12 cellular contexts compared by ENCODE assay signal in the genomic region with DNA sequence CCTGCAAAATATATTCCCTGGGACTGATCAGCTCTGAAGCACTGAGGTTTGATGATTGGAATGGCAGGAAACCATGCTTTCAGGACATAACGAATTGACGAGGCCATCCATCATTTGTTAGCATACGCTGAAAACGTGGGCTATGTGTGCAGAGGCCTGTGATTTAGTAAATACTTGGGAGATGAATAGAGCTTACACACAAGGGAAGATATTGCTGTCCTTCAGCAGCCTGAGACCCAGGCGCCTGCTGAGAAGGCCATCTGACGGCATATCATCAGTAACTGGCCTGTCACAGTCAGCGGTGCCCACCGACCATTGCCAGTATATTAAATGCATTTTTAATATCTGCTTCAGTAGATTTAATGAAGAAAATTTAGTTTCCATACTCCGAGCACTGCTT.
"Had no signal": no experiment of that assay in that cellular context is flagged by ENCODE, and none has a peak within 500 bp of the region (broad histone marks: within the 10 kb centered on the region; RNA-seq: fewer than 3 reads in every experiment).

No MANE protein-coding gene starts in this region.

- H3K27me3 ChIP-seq: esophagus muscularis mucosa, neural progenitor cell, ovary had no signal

- H3K9me3 ChIP-seq: esophagus muscularis mucosa, lower lobe of right lung, ovary had no signal

- H3K4me3 Mint-ChIP-seq: neural progenitor cell; stimulated activated effector memory CD8-positive, alpha-beta T cell treated with anti-CD3 and anti-CD28 coated beads, Interleukin-12 subunit alpha, Interleukin-12 subunit beta, amount 100 ng/mL, for 72 hours had no signal

- DNase-seq: activated CD4-positive, alpha-beta T cell treated with anti-CD3 and anti-CD28 coated beads, Interleukin-2, amount 50 U/mL, for 1 hour; activated CD4-positive, CD25-positive, alpha-beta regulatory T cell; activated naive CD4-positive, alpha-beta T cell treated with Interleukin-2 at 50 U/mL for 16 hours; anterior cingulate cortex; hypothalamus; kidney glomerular epithelial cell; lower lobe of right lung; ovary; SW 1271 had no signal

- H3K36me3 ChIP-seq: esophagus muscularis mucosa, lower lobe of right lung, neural progenitor cell, ovary had no signal

- H3K27ac ChIP-seq: esophagus muscularis mucosa, lower lobe of right lung, neural progenitor cell, ovary had no signal

- H3K9me3 Mint-ChIP-seq: neural progenitor cell; stimulated activated effector memory CD8-positive, alpha-beta T cell treated with anti-CD3 and anti-CD28 coated beads, Interleukin-12 subunit alpha, Interleukin-12 subunit beta, amount 100 ng/mL, for 72 hours had no signal

- H3K27ac Mint-ChIP-seq: neural progenitor cell; stimulated activated effector memory CD8-positive, alpha-beta T cell treated with anti-CD3 and anti-CD28 coated beads, Interleukin-12 subunit alpha, Interleukin-12 subunit beta, amount 100 ng/mL, for 72 hours had no signal

- H3K36me3 Mint-ChIP-seq: neural progenitor cell; stimulated activated effector memory CD8-positive, alpha-beta T cell treated with anti-CD3 and anti-CD28 coated beads, Interleukin-12 subunit alpha, Interleukin-12 subunit beta, amount 100 ng/mL, for 72 hours had no signal

- H3K4me1 ChIP-seq: lower lobe of right lung had no signal

- ATAC-seq: lower lobe of right lung; stimulated activated effector memory CD8-positive, alpha-beta T cell treated with anti-CD3 and anti-CD28 coated beads, Interleukin-12 subunit alpha, Interleukin-12 subunit beta, amount 100 ng/mL, for 72 hours had no signal

- H3K4me3 ChIP-seq: esophagus muscularis mucosa, lower lobe of right lung, neural progenitor cell, ovary had no signal
